10 cellular contexts compared by ENCODE assay signal in the genomic region with DNA sequence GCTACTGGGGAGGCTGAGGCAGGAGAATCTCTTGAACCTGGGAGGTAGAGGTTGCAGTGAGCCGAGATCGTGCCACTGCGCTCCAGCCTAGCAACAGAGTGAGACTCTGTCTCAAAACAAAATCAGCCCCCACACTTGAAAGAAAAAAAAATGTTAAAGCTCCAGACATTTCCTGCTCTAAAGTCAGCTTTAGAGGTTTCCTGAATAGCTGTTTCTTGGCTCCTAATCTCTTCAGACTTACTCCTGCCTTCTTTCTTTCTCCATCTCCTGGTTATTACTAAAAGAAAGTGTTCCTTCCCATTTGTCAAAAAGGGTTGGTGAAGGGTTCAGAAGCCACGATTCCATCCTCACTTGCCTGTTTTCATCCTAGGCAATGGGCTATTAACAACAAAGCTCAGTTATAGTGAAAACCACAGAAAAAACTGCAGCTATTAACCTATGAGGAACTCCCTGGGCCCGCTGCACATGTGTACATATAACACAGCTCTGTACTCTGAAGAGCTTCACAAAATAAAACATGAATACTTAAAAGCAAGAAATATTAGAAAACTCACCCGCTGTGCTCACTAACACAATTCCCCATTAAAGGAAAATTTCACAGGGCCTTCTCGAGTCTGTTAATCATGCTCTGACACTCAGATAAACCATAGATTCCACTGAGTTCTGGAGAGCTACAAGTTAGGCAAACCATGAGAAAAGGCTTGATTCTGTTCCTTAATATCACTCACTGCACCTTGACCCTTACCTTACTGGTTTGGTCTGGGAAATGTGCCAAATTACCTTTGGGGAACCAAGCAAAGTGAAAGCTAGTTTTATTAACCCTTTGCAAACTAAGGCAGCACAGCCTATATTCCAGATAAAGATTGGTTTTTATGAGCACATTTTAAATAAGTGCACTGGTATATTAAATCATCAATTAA.
DNase-seq lines count a peak whose midpoint lies in the region; ATAC-seq, FAIRE-seq and TF ChIP-seq lines count a peak whose summit lies in the region.
"Had no signal": no experiment of that assay in that cellular context is flagged by ENCODE, and none has a peak within 500 bp of the region (broad histone marks: within the 10 kb centered on the region; RNA-seq: fewer than 3 reads in every experiment).

No MANE protein-coding gene starts in this region.

- peaks cover 46 to 50% of the 10 kb centered on the region in 2 donors for H3K4me1 Mint-ChIP-seq in natural killer cell treated with Interleukin-12 subunit alpha and Interleukin-12 subunit beta and Interleukin-15 and Interleukin-18, amount 100 ng/mL, for 72 hours (ENCODE audit: low read depth in 2 of 2)

- H3K4me3 ChIP-seq in LNCaP clone FGC (ENCODE audit: low read depth, low read length) = no peak overlapping the region
- H3K4me3 ChIP-seq in bronchial epithelial cell (ENCODE audit: low read depth, low read length) = no peak overlapping the region
- H3K4me3 ChIP-seq: K562 had no signal

- DNase-seq in GM13976 (ENCODE audit: low spot score) (peak; percentile 13), LNCaP clone FGC (ENCODE audit: low read depth) (peak; percentile 39), bronchial epithelial cell (ENCODE audit: low read depth) (peak; percentile 35), AG08395 (ENCODE audit: low spot score) (no peak), ACHN (no peak), glomerular visceral epithelial cell (ENCODE audit: extremely low spot score) (no peak), H4 (ENCODE audit: low spot score) (no peak)
- DNase-seq in natural killer cell treated with Interleukin-12 subunit alpha and Interleukin-12 subunit beta and Interleukin-15 and Interleukin-18, amount 100 ng/mL, for 72 hours (ENCODE audit: low spot score) = no peak

- H3K4me3 Mint-ChIP-seq in natural killer cell treated with Interleukin-12 subunit alpha and Interleukin-12 subunit beta and Interleukin-15 and Interleukin-18, amount 100 ng/mL, for 72 hours = peak overlapping the region; percentile 65

- in situ Hi-C loops in GM13976 (cut with MboI; ENCODE audit: low sequenced_read_pairs, unreplicated experiment) = no loop called here
- in situ Hi-C loops in ACHN (cut with HindIII; ENCODE audit: low pct_ligation_motif_present, low pct_unique_long_range_greater_than_20kb, low sequenced_read_pairs) = no loop called here

- peak overlapping the region; percentile 52 to 89 for H3K27ac Mint-ChIP-seq in natural killer cell treated with Interleukin-12 subunit alpha and Interleukin-12 subunit beta and Interleukin-15 and Interleukin-18, amount 100 ng/mL, for 72 hours

- FAIRE-seq in bronchial epithelial cell (lab: Jason Lieb, UNC) = no peak
- FAIRE-seq: GM12892, K562 had no signal

- no peaks in the 10 kb centered on the region for H3K36me3 Mint-ChIP-seq in natural killer cell treated with Interleukin-12 subunit alpha and Interleukin-12 subunit beta and Interleukin-15 and Interleukin-18, amount 100 ng/mL, for 72 hours

- no peaks in the 10 kb centered on the region for H3K36me3 ChIP-seq in bronchial epithelial cell (ENCODE audit: control insufficient read depth, insufficient read depth, low read length)

- H3K27me3 ChIP-seq in bronchial epithelial cell (ENCODE audit: control insufficient read depth, insufficient read depth, low read length) = no peaks in the 10 kb centered on the region

- ATAC-seq in natural killer cell treated with Interleukin-12 subunit alpha and Interleukin-12 subunit beta and Interleukin-15 and Interleukin-18, amount 100 ng/mL, for 72 hours = no peak
- ATAC-seq: K562 had no signal

- no peaks in the 10 kb centered on the region for H3K27me3 Mint-ChIP-seq in natural killer cell treated with Interleukin-12 subunit alpha and Interleukin-12 subunit beta and Interleukin-15 and Interleukin-18, amount 100 ng/mL, for 72 hours

- no peaks in the 10 kb centered on the region for H3K9me3 Mint-ChIP-seq in natural killer cell treated with Interleukin-12 subunit alpha and Interleukin-12 subunit beta and Interleukin-15 and Interleukin-18, amount 100 ng/mL, for 72 hours

- TF ChIP-seq CTCF in GM13976 (IDR thresholded peaks at IDR 0.05; ENCODE audit: borderline replicate concordance, control extremely low read depth, extremely low read depth, insufficient read depth, missing control alignments) = no peak
- TF ChIP-seq CTCF in LNCaP clone FGC (IDR thresholded peaks at IDR 0.05; ENCODE audit: control insufficient read depth, extremely low read depth, insufficient read depth) = no peak
- no peak for TF ChIP-seq CTCF in bronchial epithelial cell (IDR thresholded peaks at IDR 0.05; ENCODE audit: insufficient read depth, low read length, severe bottlenecking)

Comparison
In these comparisons a context has a peak if more than half of its experiments do, and no peak if none do; other contexts are left out.
1. DNase-seq: peak in GM13976 (single experiment), LNCaP clone FGC (single experiment) and bronchial epithelial cell (single experiment); none in natural killer cell treated with Interleukin-12 subunit alpha and Interleukin-12 subunit beta and Interleukin-15 and Interleukin-18, amount 100 ng/mL, for 72 hours (single experiment), AG08395 (single experiment), ACHN (single experiment), glomerular visceral epithelial cell (single experiment) and H4 (single experiment).